Comparison of ENCODE assay signal across 12 cellular contexts in genomic region chr6:167932468-167933276, GRCh38.
DNase-seq lines count a peak whose midpoint lies in the region; ATAC-seq, FAIRE-seq and TF ChIP-seq lines count a peak whose summit lies in the region.
"Had no signal": no experiment of that assay in that cellular context is flagged by ENCODE, and none has a peak within 500 bp of the region (broad histone marks: within the 10 kb centered on the region; RNA-seq: fewer than 3 reads in every experiment).

No MANE protein-coding gene starts in this region.

- H3K4me3 ChIP-seq in bronchial epithelial cell (ENCODE audit: low read depth, low read length) (peak overlapping the region; percentile 20), left lung (no peak overlapping the region), dorsolateral prefrontal cortex (peak overlapping the region in 3 of 59 donors; percentile 3 to 30 (median 22)), MG63 (no peak overlapping the region)

- peaks cover 34% of the 10 kb centered on the region for H3K36me3 Mint-ChIP-seq in type B pancreatic cell
- H3K36me3 Mint-ChIP-seq: activated naive CD8-positive, alpha-beta T cell had no signal

- ATAC-seq in left lung: peak; percentile 64

- H3K27me3 ChIP-seq in bronchial epithelial cell (ENCODE audit: control insufficient read depth, insufficient read depth, low read length): no peaks in the 10 kb centered on the region
- no peaks in the 10 kb centered on the region for H3K27me3 ChIP-seq in left lung
- no peaks in the 10 kb centered on the region for H3K27me3 ChIP-seq in dorsolateral prefrontal cortex
- no peaks in the 10 kb centered on the region for H3K27me3 ChIP-seq in MG63

- H3K9me3 ChIP-seq in left lung (no peaks in the 10 kb centered on the region), MG63 (no peaks in the 10 kb centered on the region)

- intact Hi-C loops in left lung (cut with DNase I): no loop called here
- intact Hi-C loops in dorsolateral prefrontal cortex (cut with DNase I): no loop called here

- H3K27ac Mint-ChIP-seq in type B pancreatic cell: peak overlapping the region; percentile 79
- H3K27ac Mint-ChIP-seq: activated naive CD8-positive, alpha-beta T cell had no signal

- peaks cover 10% of the 10 kb centered on the region for H3K36me3 ChIP-seq in bronchial epithelial cell (ENCODE audit: control insufficient read depth, insufficient read depth, low read length)
- peaks cover 0 to 26% of the 10 kb centered on the region in 2 donors for H3K36me3 ChIP-seq in left lung
- no peaks in the 10 kb centered on the region for H3K36me3 ChIP-seq in MG63

- peak; percentile 36 for FAIRE-seq in bronchial epithelial cell (lab: Jason Lieb, UNC)

- H3K27me3 Mint-ChIP-seq in type B pancreatic cell: no peaks in the 10 kb centered on the region

- H3K4me1 ChIP-seq in left lung: peaks cover 2 to 20% of the 10 kb centered on the region in 2 donors

- H3K4me1 Mint-ChIP-seq in type B pancreatic cell (ENCODE audit: unreplicated experiment): peaks cover 34% of the 10 kb centered on the region

- peak overlapping the region; percentile 30 for H3K4me3 Mint-ChIP-seq in type B pancreatic cell
- H3K4me3 Mint-ChIP-seq: activated naive CD8-positive, alpha-beta T cell had no signal

- no peak for TF ChIP-seq CTCF in bronchial epithelial cell (IDR thresholded peaks at IDR 0.05; ENCODE audit: insufficient read depth, low read length, severe bottlenecking)
- TF ChIP-seq CTCF in left lung (IDR thresholded peaks at IDR 0.05): no peak
- TF ChIP-seq CTCF in type B pancreatic cell (conservative IDR thresholded peaks at IDR 0.05): no peak
- TF ChIP-seq CTCF in dorsolateral prefrontal cortex (IDR thresholded peaks at IDR 0.05 in 54 of 56, conservative IDR thresholded peaks at IDR 0.05 in 2 of 56; ENCODE audit: low read depth in 1 of 56, partially characterized antibody in 56 of 56): no peak

- H3K27ac ChIP-seq in left lung (peak overlapping the region; percentile 48 to 71), dorsolateral prefrontal cortex (peak overlapping the region in 11 of 59 donors; percentile 12 to 44 (median 26))

- DNase-seq in DMS53 (lab: John Stamatoyannopoulos, UW) (peak; percentile 31), DMS53 treated with DMSO at 0.1 percent for 48 hours (lab: John Stamatoyannopoulos, UW; ENCODE audit: unreplicated experiment) (no peak), bronchial epithelial cell (ENCODE audit: low read depth) (peak; percentile 85), left lung (no peak), type B pancreatic cell (ENCODE audit: extremely low spot score, unreplicated experiment) (no peak), dorsolateral prefrontal cortex (no peak), CD1c-positive myeloid dendritic cell (ENCODE audit: extremely low spot score) (no peak), MG63 (no peak)
- DNase-seq: 8988T; activated CD4-positive, alpha-beta T cell treated with anti-CD3 and anti-CD28 coated beads, Interleukin-2, amount 50 U/mL, for 48 hours; NCI-H526 had no signal

- H3K9me3 Mint-ChIP-seq in type B pancreatic cell: no peaks in the 10 kb centered on the region

Comparison
In these comparisons a context has a peak if more than half of its experiments do, and no peak if none do; other contexts are left out.
1. DNase-seq: peak in DMS53 (single experiment) and bronchial epithelial cell (single experiment); none in DMS53 treated with DMSO at 0.1 percent for 48 hours (single experiment), left lung (0 of 2), type B pancreatic cell (single experiment), dorsolateral prefrontal cortex (0 of 10), CD1c-positive myeloid dendritic cell (single experiment) and MG63 (single experiment).